In the genomic region with DNA sequence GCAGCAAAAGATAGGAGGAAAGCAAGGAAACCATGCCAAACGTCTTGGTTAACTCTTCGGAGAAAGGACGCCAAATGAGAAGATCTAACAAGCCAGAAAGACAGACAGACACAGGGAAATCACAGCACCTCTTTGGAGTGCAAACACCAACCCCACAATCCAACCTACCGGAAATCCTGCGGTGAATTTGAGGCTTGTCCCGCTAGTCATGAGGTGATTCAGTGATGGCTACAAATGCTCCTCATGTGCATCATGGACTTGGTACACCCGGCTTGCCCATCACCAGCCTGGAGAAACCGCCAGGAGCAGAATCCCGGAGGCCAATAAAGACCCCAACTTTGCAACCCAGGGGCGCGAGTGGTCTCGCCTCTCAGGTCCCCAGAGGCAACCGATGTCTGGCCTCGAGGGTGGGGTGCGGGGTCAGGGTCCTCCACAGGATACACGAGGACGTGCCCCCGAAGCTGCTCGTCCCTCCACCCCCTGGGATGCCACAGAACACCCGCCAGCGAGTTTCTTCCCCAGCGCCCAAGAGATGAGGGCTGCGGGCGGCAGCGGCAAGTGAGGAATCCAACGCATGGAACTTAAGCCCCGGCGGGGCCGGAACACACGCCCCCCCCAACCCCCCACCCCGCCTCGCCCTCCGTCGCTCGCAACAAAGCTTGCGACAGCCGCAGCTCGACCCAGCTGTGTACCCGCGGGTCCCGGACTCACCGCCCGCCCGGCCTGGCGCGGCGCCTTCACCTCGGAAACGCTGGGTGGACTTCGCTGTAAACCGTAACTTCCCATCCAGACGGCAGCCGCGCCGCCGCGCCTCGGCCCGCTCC, we compare ENCODE assay signal across 8 cellular contexts. TPM values are rescaled to one million over a fixed set of nuclear protein-coding genes. Genes with fewer than 3 reads are reported as not detected.
DNase-seq lines count a peak whose midpoint lies in the region; ATAC-seq and TF ChIP-seq lines count a peak whose summit lies in the region.
"Not testable (repeated sequence)": the region's sequence is repeated elsewhere in the genome, so short reads cannot be mapped to it uniquely, and the experiment has no call there.

No MANE protein-coding gene starts in this region.

- H3F3A ChIP-seq in GM23338 (replicated peaks; ENCODE audit: low read depth): not testable (repeated sequence)

- peak overlapping the region; percentile 76 for H3K18ac ChIP-seq in neuronal stem cell (ENCODE audit: low read length)

- H3K4me2 ChIP-seq in GM23338 (peak overlapping the region; percentile 86), neuronal stem cell (ENCODE audit: insufficient read depth, low read length, poor library complexity, severe bottlenecking) (peak overlapping the region; percentile 66)

- not testable (repeated sequence) for H2BK120ac ChIP-seq in neuronal stem cell (ENCODE audit: low read depth, low read length)

- not testable (repeated sequence) for H3K27ac ChIP-seq in GM23338 (ENCODE audit: low read depth); cardiac muscle cell; neuronal stem cell (replicated peaks; ENCODE audit: low read length); suprapubic skin

- H4K91ac ChIP-seq in neuronal stem cell (ENCODE audit: low read depth, low read length, poor library complexity): not testable (repeated sequence)

- TF ChIP-seq POLR2A in suprapubic skin (IDR thresholded peaks at IDR 0.05): not testable (repeated sequence)

- H3K23ac ChIP-seq in neuronal stem cell (ENCODE audit: low read depth, low read length, poor library complexity): not testable (repeated sequence)

- no CpG with 5 or more reads among the region's 59 CpGs for WGBS in neuronal stem cell (ENCODE audit: extremely low coverage in 2 of 2, insufficient read length in 2 of 2, insufficient replicate concordance in 1 of 2), 2 donors
- WGBS in suprapubic skin: 3% methylated on average over 14 of the region's 59 CpGs

- not testable (repeated sequence) for H2BK15ac ChIP-seq in neuronal stem cell (ENCODE audit: low read length)

- not testable (repeated sequence) for H3K4ac ChIP-seq in neuronal stem cell (ENCODE audit: low read length)

- peak overlapping the region; percentile 89 for H3K4me3 Mint-ChIP-seq in GM23338
- peak overlapping the region; percentile 97 for H3K4me3 Mint-ChIP-seq in T-helper 17 cell

- not testable (repeated sequence) for H3K14ac ChIP-seq in neuronal stem cell (ENCODE audit: low read length)

- H2BK12ac ChIP-seq in neuronal stem cell (ENCODE audit: low read length): not testable (repeated sequence)

- H3K4me3 ChIP-seq in GM23338 (peak overlapping the region; percentile 70), adipocyte (ENCODE audit: low read length) (peak overlapping the region; percentile 87), cardiac muscle cell (peak overlapping the region; percentile 52), neuronal stem cell (ENCODE audit: low read length in 2 of 2) (peak overlapping the region; percentile 71 to 85), suprapubic skin (peak overlapping the region; percentile 56)

- not testable (repeated sequence) for H2BK5ac ChIP-seq in neuronal stem cell (ENCODE audit: low read length)

- not testable (repeated sequence) for H3K4me1 ChIP-seq in ES-I3 (ENCODE audit: insufficient read depth, low read length); GM23338 (ENCODE audit: insufficient read depth); adipocyte (ENCODE audit: control insufficient read depth, insufficient read depth, low read length); cardiac muscle cell (ENCODE audit: low read depth); neuronal stem cell (ENCODE audit: control insufficient read depth in 2 of 2, insufficient read depth in 1 of 2, low read depth in 1 of 2, low read length in 2 of 2)
- peaks cover 13% of the 10 kb centered on the region for H3K4me1 ChIP-seq in suprapubic skin

- H3K27me3 Mint-ChIP-seq in GM23338 (ENCODE audit: insufficient read depth, low read depth, poor library complexity) (peaks cover 47% of the 10 kb centered on the region), T-helper 17 cell (peaks cover 25% of the 10 kb centered on the region)

- H3K9me2 ChIP-seq in GM23338 (ENCODE audit: insufficient read depth): not testable (repeated sequence)

- not testable (repeated sequence) for H4K8ac ChIP-seq in neuronal stem cell (ENCODE audit: low read depth, low read length)

- H3K9me3 ChIP-seq in ES-I3 (ENCODE audit: control insufficient read depth, insufficient read depth, low read length); T-helper 17 cell (ENCODE audit: control insufficient read depth, low read length, poor library complexity, severe bottlenecking); cardiac muscle cell (ENCODE audit: low read depth); neuronal stem cell (replicated peaks in 1 of 2; ENCODE audit: control insufficient read depth in 2 of 2, insufficient read depth in 1 of 2, low read depth in 1 of 2, low read length in 2 of 2); suprapubic skin: not testable (repeated sequence)
- H3K9me3 ChIP-seq in adipocyte (ENCODE audit: control insufficient read depth, low read length): peaks cover 12% of the 10 kb centered on the region

- TF ChIP-seq EP300 in suprapubic skin (IDR thresholded peaks at IDR 0.05): not testable (repeated sequence)

- TF ChIP-seq CTCF in GM23338 (conservative IDR thresholded peaks at IDR 0.05; ENCODE audit: low read depth in 2 of 2); cardiac muscle cell (IDR thresholded peaks at IDR 0.05; ENCODE audit: low read depth, low read length); suprapubic skin (IDR thresholded peaks at IDR 0.05): not testable (repeated sequence)

- not testable (repeated sequence) for H3K36me3 Mint-ChIP-seq in GM23338 (ENCODE audit: low read depth); T-helper 17 cell (ENCODE audit: low read depth)

- H3K79me2 ChIP-seq in GM23338 (replicated peaks; ENCODE audit: insufficient read depth): not testable (repeated sequence)

- not testable (repeated sequence) for H3K4me1 Mint-ChIP-seq in GM23338, T-helper 17 cell

- H2AK5ac ChIP-seq in neuronal stem cell (ENCODE audit: low read depth, low read length): not testable (repeated sequence)

- not testable (repeated sequence) for H3K9me3 Mint-ChIP-seq in GM23338

- H3K27me3 ChIP-seq in GM23338 (ENCODE audit: insufficient read depth) (peaks cover 62% of the 10 kb centered on the region), adipocyte (replicated peaks; ENCODE audit: control insufficient read depth, insufficient read depth, low read length) (peaks cover 23% of the 10 kb centered on the region), cardiac muscle cell (peaks cover 32% of the 10 kb centered on the region), neuronal stem cell (ENCODE audit: control insufficient read depth in 3 of 3, insufficient read depth in 3 of 3, low read depth in 1 of 3, low read length in 3 of 3) (peaks cover 2 to 23% (median 22%) of the 10 kb centered on the region in 3 experiments), suprapubic skin (peaks cover 20% of the 10 kb centered on the region)

- H3K27ac Mint-ChIP-seq in GM23338: not testable (repeated sequence)
- peak overlapping the region; percentile 45 for H3K27ac Mint-ChIP-seq in T-helper 17 cell

- not testable (repeated sequence) for H3K36me3 ChIP-seq in ES-I3 (ENCODE audit: insufficient read depth, low read length); GM23338 (ENCODE audit: insufficient read depth); adipocyte (ENCODE audit: control insufficient read depth, insufficient read depth, low read length, severe bottlenecking); cardiac muscle cell; neuronal stem cell (replicated peaks in 1 of 2; ENCODE audit: control insufficient read depth in 2 of 2, insufficient read depth in 2 of 2, low read length in 2 of 2); suprapubic skin

- peak; percentile 6 for DNase-seq in GM23338 (ENCODE audit: low spot score)
- DNase-seq in HPDE6-E6E7 (ENCODE audit: extremely low spot score): peak; percentile 8
- DNase-seq in T-helper 17 cell: peak in 1 of 3 donors; percentile 28
- peak; percentile 57 for DNase-seq in adipocyte (ENCODE audit: low read depth)
- DNase-seq in cardiac muscle cell (ENCODE audit: low read depth in 1 of 2, low spot score in 1 of 2): peak; percentile 4 to 22
- DNase-seq in neuronal stem cell (ENCODE audit: low spot score): not testable (repeated sequence)
- DNase-seq in suprapubic skin (ENCODE audit: low spot score in 2 of 2): peak in 1 of 2 donors; percentile 61

- not testable (repeated sequence) for H4K20me1 ChIP-seq in GM23338 (replicated peaks; ENCODE audit: insufficient read depth)

- not testable (repeated sequence) for H2AFZ ChIP-seq in GM23338
- H2AFZ ChIP-seq in neuronal stem cell (ENCODE audit: low read length): peak overlapping the region; percentile 99

- peak; percentile 90 for ATAC-seq in GM23338
- peak; percentile 79 for ATAC-seq in T-helper 17 cell

- not testable (repeated sequence) for H3K79me1 ChIP-seq in neuronal stem cell (ENCODE audit: low read depth, low read length)

- H3K9ac ChIP-seq in ES-I3 (ENCODE audit: low read depth, low read length) (peak overlapping the region; percentile 63; the same call in 1 of the 2 replicates), adipocyte (ENCODE audit: low read length) (peak overlapping the region; percentile 82), neuronal stem cell (ENCODE audit: low read depth, low read length, poor library complexity) (peak overlapping the region; percentile 84)

TF ChIP-seq in GM23338, 12 proteins besides CTCF, POLR2A, EP300 and RAD21:
- peak; percentile 76 for TF ChIP-seq EZH2 (IDR thresholded peaks at IDR 0.05; ENCODE audit: low read depth, unreplicated experiment)

RNA-seq across cellular contexts. Expression of a gene that starts 0.6 kb away (rescaled TPM):
- 0.83 and 1.6 TPM in 2 replicates for total RNA-seq in GM23338 (2014; rRNA removed; shearing (Covaris generic))
- polyA plus RNA-seq in GM23338 (2016; fragmentation: Nextera tagmentation; extraction: Ambion mirVana) (0.30 and 0.50 TPM in 2 replicates), cardiac muscle cell (0.70 and 1.6 TPM in 2 replicates)
- total RNA-seq in T-helper 17 cell (1 to 10 TPM; 3.6 to 4.4 TPM), cardiac muscle cell (1.3 and 2.4 TPM in 2 replicates), suprapubic skin (1 to 10 TPM; 1.6 to 3.5 (median 2.8) TPM)
- 0.43 TPM for polyA plus RNA-seq in neuronal stem cell (2013, experiment 1 of 2)
- 0.50 TPM for polyA plus RNA-seq in neuronal stem cell (2013, experiment 2 of 2)
